Comparison of ENCODE assay signal across 2 cellular contexts in genomic region chr22:19730662-19731360, GRCh38.
TF ChIP-seq lines count a peak whose summit lies in the region.

No MANE protein-coding gene starts in this region.

TF ChIP-seq in HCT116, 20 proteins besides CTCF, POLR2A, EP300 and RAD21:
- TF ChIP-seq EGR1 (IDR thresholded peaks at IDR 0.05; ENCODE audit: low read depth) = no peak
- no peak for TF ChIP-seq JUND (IDR thresholded peaks at IDR 0.05)
- TF ChIP-seq ZFX (IDR thresholded peaks at IDR 0.05) = peak; percentile 70; the same call in 1 of the 2 replicates
- TF ChIP-seq CEBPB (IDR thresholded peaks at IDR 0.05; ENCODE audit: low read depth) = no peak
- TF ChIP-seq YY1 (IDR thresholded peaks at IDR 0.05; ENCODE audit: extremely low read depth, insufficient replicate concordance, low read depth, low read length) = peak; percentile 6

TF ChIP-seq in HepG2, 621 proteins besides CTCF, POLR2A, EP300 and RAD21 (continues in another document):
- TF ChIP-seq ZBTB21 (CRISPR knock-in tag; IDR thresholded peaks at IDR 0.05) = no peak
- TF ChIP-seq ZNF281 (CRISPR knock-in tag; IDR thresholded peaks at IDR 0.05; ENCODE audit: borderline replicate concordance) = peak; percentile 98
- TF ChIP-seq ZNF619 (CRISPR knock-in tag; IDR thresholded peaks at IDR 0.05) = peak; percentile 91
- TF ChIP-seq ZSCAN9 (CRISPR knock-in tag; IDR thresholded peaks at IDR 0.05; ENCODE audit: borderline replicate concordance) = no peak
- no peak for TF ChIP-seq ONECUT2 (CRISPR knock-in tag; IDR thresholded peaks at IDR 0.05)
- peak; percentile 30; the same call in 1 of the 2 replicates for TF ChIP-seq ZNF451 (CRISPR knock-in tag; IDR thresholded peaks at IDR 0.05)
- TF ChIP-seq ZSCAN25 (CRISPR knock-in tag; IDR thresholded peaks at IDR 0.05) = peak; percentile 73
- TF ChIP-seq ZNF10 (CRISPR knock-in tag; IDR thresholded peaks at IDR 0.05; ENCODE audit: borderline replicate concordance, low read depth) = no peak
- TF ChIP-seq ZNF775 (CRISPR knock-in tag; IDR thresholded peaks at IDR 0.05; ENCODE audit: borderline replicate concordance) = 0 out of 2 replicates have a peak, but pooled peaks have one; percentile 6
- TF ChIP-seq ZNF792 (CRISPR knock-in tag; IDR thresholded peaks at IDR 0.05) = peak; percentile 32; the same call in 1 of the 2 replicates
- peak; percentile 77 for TF ChIP-seq ZBTB10 (CRISPR knock-in tag; IDR thresholded peaks at IDR 0.05; ENCODE audit: borderline replicate concordance)
- no peak for TF ChIP-seq TBX3 (IDR thresholded peaks at IDR 0.05; ENCODE audit: borderline replicate concordance)
- TF ChIP-seq ZNF280D (CRISPR knock-in tag; IDR thresholded peaks at IDR 0.05) = peak; percentile 61; the same call in 1 of the 2 replicates
- peak; percentile 52 for TF ChIP-seq ZNF772 (CRISPR knock-in tag; IDR thresholded peaks at IDR 0.05)
- TF ChIP-seq SMC3 (IDR thresholded peaks at IDR 0.05; ENCODE audit: low read length) = peak; percentile 67; the same call in 1 of the 2 replicates
- peak; percentile 82 for TF ChIP-seq ZNF770 (CRISPR knock-in tag; IDR thresholded peaks at IDR 0.05)
- peak; percentile 98 for TF ChIP-seq ZNF746 (CRISPR knock-in tag; IDR thresholded peaks at IDR 0.05)
- peak; percentile 86 to 92 for TF ChIP-seq HMGXB4 (CRISPR knock-in tag; IDR thresholded peaks at IDR 0.05; ENCODE audit: borderline replicate concordance in 1 of 2, low read depth in 1 of 2)
- no peak for TF ChIP-seq ZNF75D (CRISPR knock-in tag; IDR thresholded peaks at IDR 0.05; ENCODE audit: borderline replicate concordance)
- 0 out of 2 replicates have a peak, but pooled peaks have one; percentile 45 for TF ChIP-seq ZNF446 (CRISPR knock-in tag; IDR thresholded peaks at IDR 0.05)
- peak; percentile 72 for TF ChIP-seq ERF (CRISPR knock-in tag; IDR thresholded peaks at IDR 0.05)
- TF ChIP-seq THAP11 (CRISPR knock-in tag; IDR thresholded peaks at IDR 0.05) = peak; percentile 64; the same call in 1 of the 2 replicates
- peak; percentile 52; the same call in 1 of the 2 replicates for TF ChIP-seq HHEX (CRISPR knock-in tag; IDR thresholded peaks at IDR 0.05)
- TF ChIP-seq KLF16 (CRISPR knock-in tag; IDR thresholded peaks at IDR 0.05) = peak in 1 of 2 experiments; percentile 70; a peak in 1 of 4 replicates
- TF ChIP-seq RBFOX2 (IDR thresholded peaks at IDR 0.05; ENCODE audit: low read depth, low read length) = no peak
- TF ChIP-seq ZFY (CRISPR knock-in tag; IDR thresholded peaks at IDR 0.05) = peak; percentile 87
- no peak for TF ChIP-seq ZNF576 (CRISPR knock-in tag; IDR thresholded peaks at IDR 0.05)
- 0 out of 2 replicates have a peak, but pooled peaks have one; percentile 11 for TF ChIP-seq ZNF121 (CRISPR knock-in tag; IDR thresholded peaks at IDR 0.05)
- no peak for TF ChIP-seq LCORL (IDR thresholded peaks at IDR 0.05)
- TF ChIP-seq LCORL (CRISPR knock-in tag; IDR thresholded peaks at IDR 0.05) = peak; percentile 98
- peak; percentile 67 for TF ChIP-seq UBTF (CRISPR knock-in tag; IDR thresholded peaks at IDR 0.05)
- peak; percentile 83; the same call in 1 of the 2 replicates for TF ChIP-seq MTF1 (CRISPR knock-in tag; IDR thresholded peaks at IDR 0.05)
- TF ChIP-seq NKX3-1 (CRISPR knock-in tag; IDR thresholded peaks at IDR 0.05) = no peak
- TF ChIP-seq ZNF687 (CRISPR knock-in tag; IDR thresholded peaks at IDR 0.05) = peak; percentile 91
- TF ChIP-seq ZNF709 (CRISPR knock-in tag; IDR thresholded peaks at IDR 0.05) = peak; percentile 47; the same call in 1 of the 2 replicates
